19 cellular contexts compared by ENCODE assay signal in genomic region chr16:80836846-80837245, GRCh38. TPM values are rescaled to one million over a fixed set of nuclear protein-coding genes. Genes with fewer than 3 reads are reported as not detected.
A peak's percentile ranks its signal among the peaks of the same experiment; 100 is the strongest.
DNase-seq lines count a peak whose midpoint lies in the region; ATAC-seq, FAIRE-seq and TF ChIP-seq lines count a peak whose summit lies in the region.
"Had no signal": no experiment of that assay in that cellular context is flagged by ENCODE, and none has a peak within 500 bp of the region (broad histone marks: within the 10 kb centered on the region; RNA-seq: fewer than 3 reads in every experiment).

No MANE protein-coding gene starts in this region.

- H3K4me3 ChIP-seq in GM23248 (no peak overlapping the region), foreskin fibroblast (ENCODE audit: low read depth in 1 of 2, low read length in 2 of 2) (no peak overlapping the region), small intestine (ENCODE audit: low read depth in 1 of 2, low read length in 2 of 2) (no peak overlapping the region)
- H3K4me3 ChIP-seq: GM12878 had no signal

- H3K27ac ChIP-seq in GM23248 (no peak overlapping the region), small intestine (ENCODE audit: low read depth in 1 of 2, low read length in 1 of 2) (no peak overlapping the region)

- FAIRE-seq in small intestine (lab: Jason Lieb, UNC), result no peak
- FAIRE-seq: GM12878, H54 had no signal

- no peak overlapping the region for H2AFZ ChIP-seq in GM23248

- H3K27me3 ChIP-seq in GM23248 (replicated peaks; ENCODE audit: insufficient read depth) (no peaks in the 10 kb centered on the region; the same call in 1 of the 2 replicates), small intestine (ENCODE audit: control insufficient read depth in 2 of 2, insufficient read depth in 2 of 2, low read length in 2 of 2) (no peaks in the 10 kb centered on the region)

- no peak for ATAC-seq in HG02885 (IDR thresholded peaks at IDR 0.05; ENCODE audit: poor library complexity, unreplicated experiment)
- ATAC-seq: GM12878 had no signal

- no peak overlapping the region for H3K9ac ChIP-seq in GM23248
- H3K9ac ChIP-seq: SK-N-SH had no signal

- no peaks in the 10 kb centered on the region for H3K9me2 ChIP-seq in GM23248 (ENCODE audit: insufficient read depth)
- H3K9me2 ChIP-seq: SK-N-SH had no signal

- no peak overlapping the region for H3K4me2 ChIP-seq in GM23248 (ENCODE audit: unreplicated experiment)
- H3K4me2 ChIP-seq: SK-N-SH had no signal

- no peaks in the 10 kb centered on the region for H3K36me3 ChIP-seq in GM23248 (ENCODE audit: low read depth)
- no peaks in the 10 kb centered on the region for H3K36me3 ChIP-seq in small intestine (ENCODE audit: control insufficient read depth in 2 of 2, insufficient read depth in 2 of 2, low read length in 2 of 2)

- DNase-seq in GM23248 (peak; percentile 3), M059J (ENCODE audit: low read depth) (peak; percentile 68), foreskin fibroblast (peak; percentile 20 to 35), small intestine (peak; percentile 23), SK-N-DZ (ENCODE audit: low spot score) (no peak), NCI-H1694 (lab: John Stamatoyannopoulos, UW) (no peak)
- DNase-seq in activated CD4-positive, alpha-beta T cell treated with anti-CD3 and anti-CD28 coated beads for 4 hours, result no peak
- DNase-seq: AML-193, Caco-2, IMR-90, NCI-H1105, NCI-H2081 treated with DMSO at 0.1 percent for 48 hours, NCI-H510A, NCI-H774, SHP77, SK-N-SH had no signal

- H4K20me1 ChIP-seq in GM23248 (ENCODE audit: insufficient read depth), result no peaks in the 10 kb centered on the region

- in situ Hi-C loops in GM23248 (cut with MboI), result no loop called here

- H3K9me3 ChIP-seq in GM23248 (ENCODE audit: low read depth) (no peaks in the 10 kb centered on the region), small intestine (ENCODE audit: control insufficient read depth, low read depth) (no peaks in the 10 kb centered on the region)
- H3K9me3 ChIP-seq: Caco-2, SK-N-SH had no signal

- H3K4me1 ChIP-seq in GM23248 (ENCODE audit: insufficient read depth), result no peaks in the 10 kb centered on the region
- no peaks in the 10 kb centered on the region for H3K4me1 ChIP-seq in small intestine (ENCODE audit: control insufficient read depth in 2 of 2, insufficient read depth in 1 of 2, low read depth in 1 of 2, low read length in 1 of 2)

- TF ChIP-seq CTCF in foreskin fibroblast (IDR thresholded peaks at IDR 0.05; ENCODE audit: low read depth, low read length), result no peak

- no peaks in the 10 kb centered on the region for H3F3A ChIP-seq in GM23248 (ENCODE audit: insufficient read depth)

- no peaks in the 10 kb centered on the region for H3K79me2 ChIP-seq in GM23248 (ENCODE audit: insufficient read depth)

- 26 to 28% methylated on average over 4 of the region's 4 CpGs for WGBS in GM23248 (ENCODE audit: low coverage in 1 of 2, low lambda C conversion rate in 2 of 2, missing lambda C conversion rate in 2 of 2), 2 experiments
- WGBS in small intestine, 3 donors, result 42 to 68% (median 54%) methylated on average over 4 of the region's 4 CpGs

RNA-seq across cellular contexts. Expression of gene CDYL2, which starts 32.4 kb away (rescaled TPM):
- total RNA-seq in GM23248 (2014; rRNA removed; shearing (Covaris generic)), result 5.2 and 15.7 TPM in 2 replicates
- polyA plus RNA-seq in GM23248 (2016; fragmentation: Nextera tagmentation; extraction: Ambion mirVana) (1.9 and 2.1 TPM in 2 replicates), small intestine (1 to 10 TPM; 2.7 to 3.0 (median 2.9) TPM)
- total RNA-seq in M059J (2014; rRNA removed; shearing (Covaris generic)), result 10.1 and 11.1 TPM in 2 replicates
- 0.28 and 0.58 TPM in 2 replicates for polyA plus RNA-seq in SK-N-DZ (2014; cell fraction: cytosol; rRNA removed)
- 0.76 and 0.90 TPM in 2 replicates for polyA plus RNA-seq in SK-N-DZ (2014; cell fraction: nucleus; rRNA removed)

Comparison
In these comparisons a context has a peak if more than half of its experiments do, and no peak if none do; other contexts are left out.
1. DNase-seq: peak in GM23248 (single experiment), M059J (single experiment), foreskin fibroblast (2 of 2) and small intestine (single experiment); none in SK-N-DZ (single experiment), activated CD4-positive, alpha-beta T cell treated with anti-CD3 and anti-CD28 coated beads for 4 hours (0 of 2) and NCI-H1694 (single experiment).